Comparison of ENCODE assay signal across 8 cellular contexts in the genomic region with DNA sequence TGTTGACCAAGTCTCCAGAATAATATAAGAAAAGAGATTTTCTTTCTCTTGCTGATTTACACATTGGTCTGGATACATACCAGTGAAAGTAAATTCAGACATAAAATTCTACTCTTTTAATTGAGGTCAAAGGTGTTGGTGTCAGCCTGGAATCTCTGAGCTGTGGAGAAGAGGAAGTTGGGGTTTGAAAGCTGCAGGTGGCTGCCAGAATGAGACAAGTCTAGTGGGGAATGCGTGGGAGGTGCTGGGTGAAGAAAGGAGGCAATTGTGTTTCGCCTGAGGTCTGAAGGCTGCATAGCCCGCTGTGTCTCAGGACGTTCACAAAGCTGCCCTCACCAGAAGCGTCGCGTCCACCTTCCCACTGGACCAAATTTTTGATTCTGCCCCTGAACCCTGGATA. TPM values are rescaled to one million over a fixed set of nuclear protein-coding genes. Genes with fewer than 3 reads are reported as not detected.
DNase-seq lines count a peak whose midpoint lies in the region; ATAC-seq lines count a peak whose summit lies in the region.

No MANE protein-coding gene starts in this region.

- DNase-seq in activated CD4-positive, alpha-beta T cell treated with anti-CD3 and anti-CD28 coated beads for 24 hours (ENCODE audit: low read depth in 2 of 2), result peak; percentile 17 to 20
- no peak for DNase-seq in activated CD4-positive, alpha-beta T cell treated with anti-CD3 and anti-CD28 coated beads for 1 hour
- DNase-seq in activated CD4-positive, alpha-beta T cell treated with anti-CD3 and anti-CD28 coated beads, Interleukin-2, amount 10 ng/mL, durations not matched to agents 24 days and 14 days, result peak; percentile 55
- peak in 2 of 3 experiments; percentile 17 to 43 for DNase-seq in stimulated activated CD4-positive, alpha-beta T cell treated with anti-CD3 and anti-CD28 coated beads, TNF-alpha, amount 100 ng/mL, for 24 hours (ENCODE audit: low read depth in 3 of 3)
- no peak for DNase-seq in central memory CD4-positive, alpha-beta T cell
- no peak for DNase-seq in NCI-H446 treated with DMSO at 0.1 percent for 48 hours (lab: John Stamatoyannopoulos, UW)
- no peak for DNase-seq in hypothalamus (lab: John Stamatoyannopoulos, UW)

- intact Hi-C loops in activated CD4-positive, alpha-beta T cell treated with anti-CD3 and anti-CD28 coated beads, Interleukin-2, amount 10 ng/mL, durations not matched to agents 24 days and 14 days (cut with micrococcal nuclease), result loop anchor here (1.0 to 10.0 kb wide), 4 partner anchors 25 to 132 kb away; no protein-coding TSS in a partner anchor

- peaks cover 47% of the 10 kb centered on the region for H3K4me1 Mint-ChIP-seq in activated CD4-positive, alpha-beta T cell treated with anti-CD3 and anti-CD28 coated beads, Interleukin-2, amount 10 ng/mL, durations not matched to agents 24 days and 14 days

- H3K36me3 Mint-ChIP-seq in activated CD4-positive, alpha-beta T cell treated with anti-CD3 and anti-CD28 coated beads, Interleukin-2, amount 10 ng/mL, durations not matched to agents 24 days and 14 days (ENCODE audit: low read depth), result peaks cover 14% of the 10 kb centered on the region

- H3K27ac Mint-ChIP-seq in activated CD4-positive, alpha-beta T cell treated with anti-CD3 and anti-CD28 coated beads, Interleukin-2, amount 10 ng/mL, durations not matched to agents 24 days and 14 days, result peak overlapping the region; percentile 97

- no peaks in the 10 kb centered on the region for H3K27me3 Mint-ChIP-seq in activated CD4-positive, alpha-beta T cell treated with anti-CD3 and anti-CD28 coated beads, Interleukin-2, amount 10 ng/mL, durations not matched to agents 24 days and 14 days

- peak overlapping the region; percentile 39 for H3K4me3 Mint-ChIP-seq in activated CD4-positive, alpha-beta T cell treated with anti-CD3 and anti-CD28 coated beads, Interleukin-2, amount 10 ng/mL, durations not matched to agents 24 days and 14 days

- H3K9me3 Mint-ChIP-seq in activated CD4-positive, alpha-beta T cell treated with anti-CD3 and anti-CD28 coated beads, Interleukin-2, amount 10 ng/mL, durations not matched to agents 24 days and 14 days, result no peaks in the 10 kb centered on the region

- ATAC-seq in HG03097 (IDR thresholded peaks at IDR 0.05; ENCODE audit: low FRiP score, unreplicated experiment), result peak; percentile 86

RNA-seq across cellular contexts. Expression of a gene that starts 31.2 kb away (rescaled TPM):
- total RNA-seq in activated CD4-positive, alpha-beta T cell treated with anti-CD3 and anti-CD28 coated beads, Interleukin-2, amount 10 ng/mL, durations not matched to agents 24 days and 14 days, result 13.2 and 13.4 TPM in 2 replicates

Comparison
In these comparisons a context has a peak if more than half of its experiments do, and no peak if none do; other contexts are left out.
1. DNase-seq: peak in activated CD4-positive, alpha-beta T cell treated with anti-CD3 and anti-CD28 coated beads for 24 hours (2 of 2), activated CD4-positive, alpha-beta T cell treated with anti-CD3 and anti-CD28 coated beads, Interleukin-2, amount 10 ng/mL, durations not matched to agents 24 days and 14 days (single experiment) and stimulated activated CD4-positive, alpha-beta T cell treated with anti-CD3 and anti-CD28 coated beads, TNF-alpha, amount 100 ng/mL, for 24 hours (2 of 3); none in activated CD4-positive, alpha-beta T cell treated with anti-CD3 and anti-CD28 coated beads for 1 hour (single experiment), central memory CD4-positive, alpha-beta T cell (single experiment), NCI-H446 treated with DMSO at 0.1 percent for 48 hours (single experiment) and hypothalamus (0 of 51).